ENCODE assay signal across 17 cellular contexts in genomic region chr2:118120001-118120400, GRCh38. TPM values are rescaled to one million over a fixed set of nuclear protein-coding genes. Genes with fewer than 3 reads are reported as not detected.
DNase-seq lines count a peak whose midpoint lies in the region; ATAC-seq and TF ChIP-seq lines count a peak whose summit lies in the region.
"Had no signal": no experiment of that assay in that cellular context is flagged by ENCODE, and none has a peak within 500 bp of the region (broad histone marks: within the 10 kb centered on the region; RNA-seq: fewer than 3 reads in every experiment).

No MANE protein-coding gene starts in this region.

- DNase-seq in AG10803 (ENCODE audit: low read depth), result peak; percentile 93
- DNase-seq in MG63, result peak; percentile 71
- DNase-seq in fibroblast of mammary gland (ENCODE audit: low read depth), result peak; percentile 38
- DNase-seq in upper lobe of right lung, result no peak
- no peak for DNase-seq in GM13977 (ENCODE audit: low spot score)
- DNase-seq in heart left ventricle, result no peak
- DNase-seq in D341Med (ENCODE audit: low spot score), result no peak
- DNase-seq: ACHN; CD8-positive, alpha-beta memory T cell; DMS79 treated with DMSO at 0.1 percent for 48 hours; NCI-H1048; NCI-H1436 treated with DMSO at 0.1 percent for 48 hours; NCI-H2029 treated with DMSO at 0.1 percent for 48 hours; NCI-H2171 treated with DMSO at 0.1 percent for 48 hours; NCI-H774 had no signal

- peaks cover 16% of the 10 kb centered on the region for H3K36me3 ChIP-seq in MG63
- H3K36me3 ChIP-seq in upper lobe of right lung, result no peaks in the 10 kb centered on the region
- no peaks in the 10 kb centered on the region for H3K36me3 ChIP-seq in heart left ventricle
- H3K36me3 ChIP-seq: BLaER1 treated with 17β-estradiol and CSF1 and Interleukin-3, amounts not matched to agents 10 nM and 100 nM; SJSA1 had no signal

- intact Hi-C loops in upper lobe of right lung (cut with DNase I), result no loop called here
- intact Hi-C loops in heart left ventricle (cut with DNase I), result no loop called here

- H3K27me3 ChIP-seq in MG63 (no peaks in the 10 kb centered on the region), upper lobe of right lung (no peaks in the 10 kb centered on the region), heart left ventricle (no peaks in the 10 kb centered on the region)
- H3K27me3 ChIP-seq: BLaER1 treated with 17β-estradiol and CSF1 and Interleukin-3, amounts not matched to agents 10 nM and 100 nM; SJSA1 had no signal

- H3K4me1 ChIP-seq in upper lobe of right lung (peaks cover 37% of the 10 kb centered on the region), heart left ventricle (peaks cover 0 to 23% (median 8%) of the 10 kb centered on the region in 12 donors)

- in situ Hi-C loops in GM13977 (cut with MboI; ENCODE audit: low pct_unique_long_range_greater_than_20kb, low sequenced_read_pairs, unreplicated experiment), result no loop called here

- no peak for ATAC-seq in upper lobe of right lung
- ATAC-seq in heart left ventricle, result no peak

- no peak for TF ChIP-seq CTCF in AG10803 (conservative IDR thresholded peaks at IDR 0.05; ENCODE audit: low read length)
- TF ChIP-seq CTCF in fibroblast of mammary gland (conservative IDR thresholded peaks at IDR 0.05; ENCODE audit: control insufficient read depth, insufficient read depth, low read depth, low read length), result no peak
- TF ChIP-seq CTCF in upper lobe of right lung (IDR thresholded peaks at IDR 0.05), result no peak
- no peak for TF ChIP-seq CTCF in GM13977 (IDR thresholded peaks at IDR 0.05; ENCODE audit: extremely low read depth, insufficient read depth, missing control alignments)
- TF ChIP-seq CTCF in heart left ventricle (IDR thresholded peaks at IDR 0.05), result no peak

- H3K4me3 ChIP-seq in AG10803 (ENCODE audit: low read length), result no peak overlapping the region
- H3K4me3 ChIP-seq in MG63, result no peak overlapping the region
- no peak overlapping the region for H3K4me3 ChIP-seq in fibroblast of mammary gland (ENCODE audit: control insufficient read depth, low read depth, low read length)
- H3K4me3 ChIP-seq in upper lobe of right lung, result no peak overlapping the region
- H3K4me3 ChIP-seq in heart left ventricle, result no peak overlapping the region
- H3K4me3 ChIP-seq: BLaER1 treated with 17β-estradiol and CSF1 and Interleukin-3, amounts not matched to agents 10 nM and 100 nM; SJSA1 had no signal

- TF ChIP-seq POLR2A in heart left ventricle (IDR thresholded peaks at IDR 0.05), result no peak

- H3K9me3 ChIP-seq in MG63 (peaks cover 9% of the 10 kb centered on the region), upper lobe of right lung (no peaks in the 10 kb centered on the region), heart left ventricle (no peaks in the 10 kb centered on the region)
- H3K9me3 ChIP-seq: BLaER1 treated with 17β-estradiol and CSF1 and Interleukin-3, amounts not matched to agents 10 nM and 100 nM; SJSA1 had no signal

- 85 to 94% (median 91%) methylated on average over 5 of the region's 5 CpGs for WGBS in heart left ventricle, 4 donors

- H3K27ac ChIP-seq in upper lobe of right lung (peak overlapping the region; percentile 45), heart left ventricle (no peak overlapping the region)
- H3K27ac ChIP-seq: BLaER1 treated with 17β-estradiol and CSF1 and Interleukin-3, amounts not matched to agents 10 nM and 100 nM; SJSA1 had no signal

RNA-seq across cellular contexts. Expression of gene INSIG2, which starts 31.7 kb away (rescaled TPM):
- total RNA-seq in MG63 (2014; rRNA removed; shearing (Covaris generic); ENCODE audit: low replicate concordance), result 5.7 and 7.7 TPM in 2 replicates
- 42.0 TPM for total RNA-seq in upper lobe of right lung
- total RNA-seq in heart left ventricle, result 10 to 100 TPM in 7 of 9 donors, 1 to 10 TPM in 2; 9.1 to 16.4 (median 13.7) TPM
- polyA plus RNA-seq in heart left ventricle, result 10 to 100 TPM in 1 of 2 donors, 1 to 10 TPM in 1; 6.5 to 14.6 TPM

Comparison
In these comparisons a context has a peak if more than half of its experiments do, and no peak if none do; other contexts are left out.
1. DNase-seq: peak in AG10803 (single experiment), MG63 (single experiment) and fibroblast of mammary gland (single experiment); none in upper lobe of right lung (single experiment), GM13977 (single experiment), heart left ventricle (0 of 5) and D341Med (single experiment).